Comparison of ENCODE assay signal across 18 cellular contexts in the genomic region with DNA sequence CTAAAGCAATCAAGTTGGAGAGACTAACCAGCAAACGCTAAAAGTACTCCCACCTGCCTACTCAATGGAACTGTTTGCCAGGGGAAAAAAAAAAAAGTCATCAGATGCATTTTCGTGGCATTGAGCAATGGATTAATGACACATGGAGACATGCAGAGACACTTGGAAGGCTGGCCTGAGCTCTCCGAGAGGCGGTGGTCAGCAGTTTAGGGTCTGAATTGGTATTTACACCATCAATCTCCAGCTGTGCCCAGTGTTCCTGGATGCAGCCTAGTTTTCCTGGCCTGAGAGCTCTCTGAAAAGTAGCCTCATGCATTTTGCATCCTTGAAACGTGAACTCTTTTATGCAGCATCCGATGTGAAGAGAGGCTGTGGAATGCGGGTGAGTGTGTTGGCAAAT.
"Had no signal": no experiment of that assay in that cellular context is flagged by ENCODE, and none has a peak within 500 bp of the region (broad histone marks: within the 10 kb centered on the region; RNA-seq: fewer than 3 reads in every experiment).

No MANE protein-coding gene starts in this region.

- DNase-seq: activated CD4-positive, alpha-beta T cell treated with anti-CD3 and anti-CD28 coated beads, Interleukin-2, amount 50 U/mL, for 1 hour; activated CD8-positive, alpha-beta memory T cell treated with anti-CD3 and anti-CD28 coated beads, Interleukin-2, amount 50 U/mL, for 4 hours; activated naive CD4-positive, alpha-beta T cell treated with anti-CD3 and anti-CD28 coated beads for 36 hours; activated T-cell treated with anti-CD3 and anti-CD28 coated beads, Interleukin-2, amount 50 U/mL, for 4 hours; body of pancreas; foreskin keratinocyte; glutamatergic neuron; immature natural killer cell; mesendoderm; naive thymus-derived CD4-positive, alpha-beta T cell; spleen; stimulated activated CD4-positive, alpha-beta T cell treated with anti-CD3 and anti-CD28 coated beads, Interleukin-4, amount 100 ng/mL, for 4 hours; T-cell; T1000; testis; upper lobe of left lung had no signal

- ATAC-seq: activated CD4-positive, CD25-positive, alpha-beta regulatory T cell treated with anti-CD3 and anti-CD28 coated beads, Interleukin-2, amount 50 U/mL, for 24 hours; activated T-cell treated with anti-CD3 and anti-CD28 coated beads, Interleukin-2, amount 50 U/mL, for 4 hours; body of pancreas; foreskin keratinocyte; naive thymus-derived CD4-positive, alpha-beta T cell; stimulated activated memory B cell treated with anti-CD40 and anti-IgM and Interleukin-4, amounts not matched to agents 10 μg/mL and 1 μg/mL and 100 μg/mL, for 72 hours; T-cell had no signal
